Comparison of ENCODE assay signal across 1 cellular context in the genomic region with DNA sequence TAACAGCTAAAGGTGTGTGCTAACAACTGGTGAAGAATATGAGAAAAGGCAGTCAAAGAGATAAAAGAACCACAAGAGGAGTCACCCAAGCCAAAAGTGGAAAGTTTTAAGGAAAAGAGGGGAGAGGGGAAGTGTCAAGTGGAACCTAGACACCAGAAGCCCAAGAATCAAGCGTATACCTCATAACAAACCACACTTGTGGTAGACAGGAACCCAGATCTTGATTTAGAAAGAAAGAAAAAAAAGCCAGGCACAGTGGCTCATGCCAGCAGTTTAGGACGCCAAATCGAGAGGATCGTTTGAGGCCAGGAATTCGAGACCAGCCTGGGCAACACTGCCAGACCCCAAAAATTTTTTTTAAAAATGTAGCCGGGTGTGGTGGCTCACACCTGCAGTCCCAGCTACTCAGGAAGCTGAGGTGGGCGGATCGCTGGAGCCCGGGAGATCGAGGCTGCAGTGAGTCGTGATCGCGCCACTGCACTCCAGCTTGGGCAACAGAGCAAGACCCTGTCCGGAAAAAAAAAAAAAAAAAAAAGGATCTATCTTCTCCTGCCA.
TF ChIP-seq lines count a peak whose summit lies in the region.

No MANE protein-coding gene starts in this region.

TF ChIP-seq in HEK293, 187 proteins besides CTCF, POLR2A, EP300 and RAD21:
- TF ChIP-seq YY1 (tag by site-specific recombination; IDR thresholded peaks at IDR 0.05) = no peak
- peak; percentile 97 for TF ChIP-seq ZNF121 (tag by site-specific recombination; IDR thresholded peaks at IDR 0.05)
- no peak for TF ChIP-seq REPIN1 (tag by site-specific recombination; IDR thresholded peaks at IDR 0.05; ENCODE audit: low read depth)
